Comparison of ENCODE assay signal across 8 cellular contexts in the genomic region with DNA sequence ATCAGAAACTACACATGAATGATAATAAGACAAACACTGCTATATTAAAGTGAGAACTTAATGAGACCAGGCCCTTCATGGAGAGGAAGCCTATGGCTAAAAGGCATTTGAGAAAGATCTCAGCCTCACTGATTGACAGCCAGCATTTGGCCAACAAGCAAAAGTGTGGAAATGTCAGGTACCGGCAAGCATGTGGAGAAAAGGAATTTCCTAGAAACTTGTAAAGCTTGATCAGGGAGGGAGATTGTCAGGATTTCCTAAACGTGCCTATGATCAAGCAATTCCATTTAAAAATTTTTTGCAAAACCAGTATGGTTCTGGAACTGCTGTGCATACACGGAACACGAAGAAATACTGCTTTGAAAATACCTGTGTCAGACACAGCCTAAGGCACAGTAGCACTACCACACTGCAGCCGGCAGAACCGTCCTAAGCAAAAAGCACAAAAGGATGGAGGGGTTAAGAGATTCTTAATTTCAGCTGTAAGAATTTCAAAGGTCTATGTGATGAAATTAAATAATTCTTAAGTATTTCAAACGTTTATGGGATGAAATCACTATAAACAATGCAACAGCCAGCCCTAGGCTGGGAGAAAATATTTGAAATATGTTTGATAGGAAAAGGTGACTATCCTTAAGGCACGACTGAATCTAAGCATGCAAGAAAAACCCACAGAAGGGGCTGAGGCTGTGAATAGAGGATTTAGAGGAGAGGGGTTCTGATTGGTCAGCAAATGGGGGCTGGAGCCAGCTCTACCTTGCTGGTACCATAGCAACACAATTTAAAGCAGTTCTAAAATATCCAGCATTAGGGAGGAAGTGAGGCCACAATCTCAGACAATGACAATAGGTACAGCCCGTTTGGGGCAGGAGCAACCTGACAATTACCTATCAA.
DNase-seq lines count a peak whose midpoint lies in the region; ATAC-seq and TF ChIP-seq lines count a peak whose summit lies in the region.

No MANE protein-coding gene starts in this region.

- peak overlapping the region; percentile 96 for H3K27ac Mint-ChIP-seq in activated CD4-positive, alpha-beta T cell treated with anti-CD3 and anti-CD28 coated beads, Interleukin-2, amount 10 ng/mL, durations not matched to agents 7 days and 5 days
- H3K27ac Mint-ChIP-seq in WTC11, result no peak overlapping the region; the same call in 1 of the 2 replicates
- H3K27ac Mint-ChIP-seq in glutamatergic neuron (ENCODE audit: unreplicated experiment), result no peak overlapping the region
- H3K27ac Mint-ChIP-seq in stimulated activated naive CD8-positive, alpha-beta T cell treated with anti-CD3 and anti-CD28 coated beads, Interleukin-15, amount 100 ng/mL, for 72 hours, result peak overlapping the region; percentile 85 to 100

- TF ChIP-seq CTCF in WTC11 (IDR thresholded peaks at IDR 0.05) (no peak), glutamatergic neuron (IDR thresholded peaks at IDR 0.05; ENCODE audit: partially characterized antibody, unreplicated experiment) (no peak)

- peaks cover 18% of the 10 kb centered on the region for H3K4me1 Mint-ChIP-seq in activated CD4-positive, alpha-beta T cell treated with anti-CD3 and anti-CD28 coated beads, Interleukin-2, amount 10 ng/mL, durations not matched to agents 7 days and 5 days
- H3K4me1 Mint-ChIP-seq in WTC11 (peaks cover 29% of the 10 kb centered on the region), glutamatergic neuron (ENCODE audit: low read depth, unreplicated experiment) (peaks cover 3% of the 10 kb centered on the region)
- peaks cover 26% of the 10 kb centered on the region for H3K4me1 Mint-ChIP-seq in stimulated activated naive CD8-positive, alpha-beta T cell treated with anti-CD3 and anti-CD28 coated beads, Interleukin-15, amount 100 ng/mL, for 72 hours

- CTCF ChIA-PET in activated CD4-positive, alpha-beta T cell treated with anti-CD3 and anti-CD28 coated beads, Interleukin-2, amount 10 ng/mL, durations not matched to agents 7 days and 5 days (lab: Charles Lee), result interaction anchor here (1.2 to 1.5 kb wide), 2 partner anchors 10 to 15 kb away, joined by 3 to 4 read pairs; no protein-coding TSS in a partner anchor
- CTCF ChIA-PET in WTC11 (lab: Charles Lee), result interaction anchor here (3.4 kb wide), 1 partner anchor 12 kb away, joined by 23 read pairs; no protein-coding TSS in a partner anchor

- no peak for ATAC-seq in WTC11
- no peak for ATAC-seq in stimulated activated naive CD8-positive, alpha-beta T cell treated with anti-CD3 and anti-CD28 coated beads, Interleukin-15, amount 100 ng/mL, for 72 hours

- in situ Hi-C loops in ACHN (cut with HindIII; ENCODE audit: low pct_ligation_motif_present, low pct_unique_long_range_greater_than_20kb, low sequenced_read_pairs), result no loop called here

- H3K27me3 Mint-ChIP-seq in activated CD4-positive, alpha-beta T cell treated with anti-CD3 and anti-CD28 coated beads, Interleukin-2, amount 10 ng/mL, durations not matched to agents 7 days and 5 days, result peaks cover 2% of the 10 kb centered on the region
- H3K27me3 Mint-ChIP-seq in WTC11 (ENCODE audit: low read depth) (no peaks in the 10 kb centered on the region; the same call in 1 of the 2 replicates), glutamatergic neuron (ENCODE audit: unreplicated experiment) (peaks cover 9% of the 10 kb centered on the region)
- H3K27me3 Mint-ChIP-seq in stimulated activated naive CD8-positive, alpha-beta T cell treated with anti-CD3 and anti-CD28 coated beads, Interleukin-15, amount 100 ng/mL, for 72 hours, result no peaks in the 10 kb centered on the region

- H3K4me3 Mint-ChIP-seq in activated CD4-positive, alpha-beta T cell treated with anti-CD3 and anti-CD28 coated beads, Interleukin-2, amount 10 ng/mL, durations not matched to agents 7 days and 5 days, result peak overlapping the region; percentile 83
- H3K4me3 Mint-ChIP-seq in WTC11, result peak overlapping the region; percentile 76
- H3K4me3 Mint-ChIP-seq in glutamatergic neuron (ENCODE audit: unreplicated experiment), result peak overlapping the region; percentile 94
- H3K4me3 Mint-ChIP-seq in stimulated activated naive CD8-positive, alpha-beta T cell treated with anti-CD3 and anti-CD28 coated beads, Interleukin-15, amount 100 ng/mL, for 72 hours, result peak overlapping the region; percentile 91

- POLR2A ChIA-PET in activated CD4-positive, alpha-beta T cell treated with anti-CD3 and anti-CD28 coated beads, Interleukin-2, amount 10 ng/mL, durations not matched to agents 7 days and 5 days (lab: Charles Lee), result no interaction called here
- POLR2A ChIA-PET in WTC11 (lab: Charles Lee), result no interaction called here

- DNase-seq in activated CD4-positive, alpha-beta T cell treated with anti-CD3 and anti-CD28 coated beads, Interleukin-2, amount 10 ng/mL, durations not matched to agents 7 days and 5 days, result no peak
- no peak for DNase-seq in activated CD4-positive, alpha-beta T cell treated with anti-CD3 and anti-CD28 coated beads for 1 hour
- DNase-seq in WTC11 (ENCODE audit: low spot score) (no peak), glutamatergic neuron (no peak), NCI-H2081 treated with DMSO at 0.1 percent for 48 hours (lab: John Stamatoyannopoulos, UW) (no peak), ACHN (no peak), pons (ENCODE audit: low spot score) (no peak)
- DNase-seq in stimulated activated naive CD8-positive, alpha-beta T cell treated with anti-CD3 and anti-CD28 coated beads, Interleukin-15, amount 100 ng/mL, for 72 hours, result no peak

- peaks cover 2% of the 10 kb centered on the region for H3K36me3 Mint-ChIP-seq in activated CD4-positive, alpha-beta T cell treated with anti-CD3 and anti-CD28 coated beads, Interleukin-2, amount 10 ng/mL, durations not matched to agents 7 days and 5 days (ENCODE audit: low read depth)
- no peaks in the 10 kb centered on the region for H3K36me3 Mint-ChIP-seq in WTC11
- H3K36me3 Mint-ChIP-seq in glutamatergic neuron (ENCODE audit: unreplicated experiment), result no peaks in the 10 kb centered on the region

- no peaks in the 10 kb centered on the region for H3K9me3 Mint-ChIP-seq in activated CD4-positive, alpha-beta T cell treated with anti-CD3 and anti-CD28 coated beads, Interleukin-2, amount 10 ng/mL, durations not matched to agents 7 days and 5 days
- H3K9me3 Mint-ChIP-seq in WTC11, result no peaks in the 10 kb centered on the region
- peaks cover 17% of the 10 kb centered on the region for H3K9me3 Mint-ChIP-seq in glutamatergic neuron (ENCODE audit: unreplicated experiment)
- peaks cover 0 to 5% of the 10 kb centered on the region in 2 donors for H3K9me3 Mint-ChIP-seq in stimulated activated naive CD8-positive, alpha-beta T cell treated with anti-CD3 and anti-CD28 coated beads, Interleukin-15, amount 100 ng/mL, for 72 hours

TF ChIP-seq in WTC11, 78 proteins besides CTCF, POLR2A, EP300 and RAD21 (continues in another document):
- TF ChIP-seq PRRX2 (CRISPR knock-in tag; IDR thresholded peaks at IDR 0.05), result no peak
- TF ChIP-seq, protein P1, sequence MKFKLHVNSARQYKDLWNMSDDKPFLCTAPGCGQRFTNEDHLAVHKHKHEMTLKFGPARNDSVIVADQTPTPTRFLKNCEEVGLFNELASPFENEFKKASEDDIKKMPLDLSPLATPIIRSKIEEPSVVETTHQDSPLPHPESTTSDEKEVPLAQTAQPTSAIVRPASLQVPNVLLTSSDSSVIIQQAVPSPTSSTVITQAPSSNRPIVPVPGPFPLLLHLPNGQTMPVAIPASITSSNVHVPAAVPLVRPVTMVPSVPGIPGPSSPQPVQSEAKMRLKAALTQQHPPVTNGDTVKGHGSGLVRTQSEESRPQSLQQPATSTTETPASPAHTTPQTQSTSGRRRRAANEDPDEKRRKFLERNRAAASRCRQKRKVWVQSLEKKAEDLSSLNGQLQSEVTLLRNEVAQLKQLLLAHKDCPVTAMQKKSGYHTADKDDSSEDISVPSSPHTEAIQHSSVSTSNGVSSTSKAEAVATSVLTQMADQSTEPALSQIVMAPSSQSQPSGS (CRISPR knock-in tag; IDR thresholded peaks at IDR 0.05; ENCODE audit: borderline replicate concordance, low read depth), result no peak
- TF ChIP-seq SP1 (CRISPR knock-in tag; conservative IDR thresholded peaks at IDR 0.05), result no peak
- TF ChIP-seq AFF4 (CRISPR knock-in tag; IDR thresholded peaks at IDR 0.05; ENCODE audit: borderline replicate concordance), result no peak
- TF ChIP-seq NR2C2 (CRISPR knock-in tag; IDR thresholded peaks at IDR 0.05), result no peak
- TF ChIP-seq, protein P2, sequence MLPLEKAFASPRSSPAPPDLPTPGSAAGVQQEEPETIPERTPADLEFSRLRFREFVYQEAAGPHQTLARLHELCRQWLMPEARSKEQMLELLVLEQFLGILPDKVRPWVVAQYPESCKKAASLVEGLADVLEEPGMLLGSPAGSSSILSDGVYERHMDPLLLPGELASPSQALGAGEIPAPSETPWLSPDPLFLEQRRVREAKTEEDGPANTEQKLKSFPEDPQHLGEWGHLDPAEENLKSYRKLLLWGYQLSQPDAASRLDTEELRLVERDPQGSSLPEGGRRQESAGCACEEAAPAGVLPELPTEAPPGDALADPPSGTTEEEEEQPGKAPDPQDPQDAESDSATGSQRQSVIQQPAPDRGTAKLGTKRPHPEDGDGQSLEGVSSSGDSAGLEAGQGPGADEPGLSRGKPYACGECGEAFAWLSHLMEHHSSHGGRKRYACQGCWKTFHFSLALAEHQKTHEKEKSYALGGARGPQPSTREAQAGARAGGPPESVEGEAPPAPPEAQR (CRISPR knock-in tag; IDR thresholded peaks at IDR 0.05), result no peak

Comparison
In these comparisons a context has a peak if more than half of its experiments do, and no peak if none do; other contexts are left out.
1. H3K27ac Mint-ChIP-seq: peak in activated CD4-positive, alpha-beta T cell treated with anti-CD3 and anti-CD28 coated beads, Interleukin-2, amount 10 ng/mL, durations not matched to agents 7 days and 5 days (single experiment) and stimulated activated naive CD8-positive, alpha-beta T cell treated with anti-CD3 and anti-CD28 coated beads, Interleukin-15, amount 100 ng/mL, for 72 hours (2 of 2); none in WTC11 (single experiment) and glutamatergic neuron (single experiment).
2. Peak in every context shown above with its lines, with median percentiles within 50 percentile points of each other: H3K4me3 Mint-ChIP-seq.